In genomic region chr1:184051485-184052193, GRCh38 we compare ENCODE assay signal across 8 cellular contexts. TPM values are rescaled to one million over a fixed set of nuclear protein-coding genes. Genes with fewer than 3 reads are reported as not detected.
A peak's percentile ranks its signal among the peaks of the same experiment; 100 is the strongest.
DNase-seq lines count a peak whose midpoint lies in the region; ATAC-seq and TF ChIP-seq lines count a peak whose summit lies in the region.

Gene TSEN15 (plus strand): TSS chr1:184051730. CDS start chr1:184051756, 26 bp downstream.

- H3K27me3 ChIP-seq in Karpas-422 (ENCODE audit: low read length) (peaks cover 5% of the 10 kb centered on the region; the same call in 1 of the 2 replicates), neuronal stem cell (ENCODE audit: control insufficient read depth in 3 of 3, insufficient read depth in 3 of 3, low read depth in 1 of 3, low read length in 3 of 3) (no peaks in the 10 kb centered on the region)

- no peaks in the 10 kb centered on the region for H3K9me2 ChIP-seq in Karpas-422 (replicated peaks; ENCODE audit: insufficient read depth, low read length)

- no CpG with 5 or more reads among the region's 54 CpGs for WGBS in neuronal stem cell (ENCODE audit: extremely low coverage in 2 of 2, insufficient read length in 2 of 2, insufficient replicate concordance in 1 of 2), 2 donors

- DNase-seq in Daoy (ENCODE audit: low read depth) (peak; percentile 89), Karpas-422 (peak; percentile 93), SHP77 (lab: John Stamatoyannopoulos, UW) (peak; percentile 71 to 78), foreskin fibroblast (peak; percentile 83 to 96), neuronal stem cell (ENCODE audit: low spot score) (no peak), superior temporal gyrus (ENCODE audit: extremely low spot score) (peak; percentile 80)
- DNase-seq in activated effector memory CD4-positive, alpha-beta T cell treated with Interleukin-2 at 50 U/mL for 16 hours, result peak; percentile 71

- peak within 1 kb of the TSS; percentile 75 for H3K23ac ChIP-seq in neuronal stem cell (ENCODE audit: low read depth, low read length, poor library complexity)

- no peak within 1 kb of the TSS for H3K14ac ChIP-seq in neuronal stem cell (ENCODE audit: low read length)

- ATAC-seq in GM21786 (IDR thresholded peaks at IDR 0.05; ENCODE audit: unreplicated experiment), result peak; percentile 98

- H3K9me3 ChIP-seq in Karpas-422 (ENCODE audit: low read length), result no peaks in the 10 kb centered on the region
- peaks cover 0 to 15% of the 10 kb centered on the region in 2 donors for H3K9me3 ChIP-seq in neuronal stem cell (replicated peaks in 1 of 2; ENCODE audit: control insufficient read depth in 2 of 2, insufficient read depth in 1 of 2, low read depth in 1 of 2, low read length in 2 of 2)

- H2AFZ ChIP-seq in Karpas-422 (ENCODE audit: low read length) (peak within 1 kb of the TSS; percentile 98), neuronal stem cell (ENCODE audit: low read length) (peak within 1 kb of the TSS; percentile 94)

- H3K79me2 ChIP-seq in Karpas-422 (ENCODE audit: low read length), result peaks cover 4% of the 10 kb centered on the region; the same call in 1 of the 2 replicates

- TF ChIP-seq CTCF in foreskin fibroblast (IDR thresholded peaks at IDR 0.05; ENCODE audit: low read depth, low read length), result no peak

- peaks cover 18% of the 10 kb centered on the region for H3K4me1 ChIP-seq in Karpas-422 (ENCODE audit: low read length)
- peaks cover 2 to 6% of the 10 kb centered on the region in 2 donors for H3K4me1 ChIP-seq in neuronal stem cell (ENCODE audit: control insufficient read depth in 2 of 2, insufficient read depth in 1 of 2, low read depth in 1 of 2, low read length in 2 of 2)

- H3K36me3 ChIP-seq in Karpas-422 (ENCODE audit: insufficient read depth, low read length) (peaks cover 3% of the 10 kb centered on the region; the same call in 1 of the 2 replicates), neuronal stem cell (replicated peaks in 1 of 2; ENCODE audit: control insufficient read depth in 2 of 2, insufficient read depth in 2 of 2, low read length in 2 of 2) (peaks cover 5 to 27% of the 10 kb centered on the region in 2 donors)

- H2BK12ac ChIP-seq in neuronal stem cell (ENCODE audit: low read length), result peak within 1 kb of the TSS; percentile 42

- peak within 1 kb of the TSS; percentile 89 for H4K8ac ChIP-seq in neuronal stem cell (ENCODE audit: low read depth, low read length)

- peak within 1 kb of the TSS; percentile 57 for H3K4ac ChIP-seq in neuronal stem cell (ENCODE audit: low read length)

- H3K4me2 ChIP-seq in Karpas-422 (ENCODE audit: low read depth, low read length, poor library complexity, severe bottlenecking), result peak within 1 kb of the TSS; percentile 88
- H3K4me2 ChIP-seq in neuronal stem cell (ENCODE audit: insufficient read depth, low read length, poor library complexity, severe bottlenecking), result peak within 1 kb of the TSS; percentile 77

- H3K9ac ChIP-seq in Karpas-422 (ENCODE audit: low read length), result peak within 1 kb of the TSS; percentile 86
- H3K9ac ChIP-seq in neuronal stem cell (ENCODE audit: low read depth, low read length, poor library complexity), result peak within 1 kb of the TSS; percentile 87

- H3K27ac ChIP-seq in Karpas-422 (ENCODE audit: low read length), result peak within 1 kb of the TSS; percentile 74; the same call in 1 of the 2 replicates
- H3K27ac ChIP-seq in neuronal stem cell (replicated peaks; ENCODE audit: low read length), result peak within 1 kb of the TSS; percentile 97

- no peaks in the 10 kb centered on the region for H4K20me1 ChIP-seq in Karpas-422 (ENCODE audit: insufficient read depth, low read depth, low read length)

- H3K4me3 ChIP-seq in Karpas-422 (ENCODE audit: low read length) (peak within 1 kb of the TSS; percentile 79), foreskin fibroblast (ENCODE audit: low read depth in 1 of 2, low read length in 2 of 2) (peak within 1 kb of the TSS; percentile 86 to 88), neuronal stem cell (ENCODE audit: low read length in 2 of 2) (peak within 1 kb of the TSS; percentile 71 to 86)

- peak within 1 kb of the TSS; percentile 99 for H3K18ac ChIP-seq in neuronal stem cell (ENCODE audit: low read length)

- H2BK120ac ChIP-seq in neuronal stem cell (ENCODE audit: low read depth, low read length), result peak within 1 kb of the TSS; percentile 52

- H2BK5ac ChIP-seq in neuronal stem cell (ENCODE audit: low read length), result peak within 1 kb of the TSS; percentile 97

- peak within 1 kb of the TSS; percentile 97 for H2BK15ac ChIP-seq in neuronal stem cell (ENCODE audit: low read length)

- H2AK5ac ChIP-seq in neuronal stem cell (ENCODE audit: low read depth, low read length), result no peak within 1 kb of the TSS

- peak within 1 kb of the TSS; percentile 96 for H4K91ac ChIP-seq in neuronal stem cell (ENCODE audit: low read depth, low read length, poor library complexity)

- H3K79me1 ChIP-seq in neuronal stem cell (ENCODE audit: low read depth, low read length), result no peaks in the 10 kb centered on the region

RNA-seq across cellular contexts. Expression of gene TSEN15, which starts in this region (rescaled TPM):
- 62.2 and 88.7 TPM in 2 replicates for total RNA-seq in Daoy (2014; rRNA removed; shearing (Covaris generic))
- total RNA-seq in Karpas-422 (2014; rRNA removed; shearing (Covaris generic); ENCODE audit: low replicate concordance), result 46.2 and 79.7 TPM in 2 replicates
- 58.2 TPM for polyA plus RNA-seq in neuronal stem cell (2013, experiment 1 of 2)
- polyA plus RNA-seq in neuronal stem cell (2013, experiment 2 of 2), result 60.1 TPM
